In the genomic region with DNA sequence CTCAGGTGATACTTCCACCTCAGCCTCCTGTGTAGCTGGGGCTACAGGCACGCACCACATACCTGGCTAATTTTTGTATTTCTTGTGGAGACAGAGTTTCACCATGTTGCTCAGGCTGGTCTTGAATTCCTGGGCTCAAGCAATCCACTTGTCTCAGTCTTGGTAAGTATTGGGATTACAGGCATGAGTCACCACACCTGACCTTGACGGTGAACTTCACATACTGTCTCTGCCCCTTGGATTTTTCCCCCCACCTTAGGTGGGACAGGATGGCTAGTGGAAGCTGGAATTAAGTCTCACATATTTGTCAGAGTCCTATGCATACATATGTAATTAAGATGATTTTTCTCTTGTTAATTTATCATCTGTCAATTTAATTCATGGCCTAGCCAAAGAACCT, we compare ENCODE assay signal across 14 cellular contexts. TPM values are rescaled to one million over a fixed set of nuclear protein-coding genes. Genes with fewer than 3 reads are reported as not detected.
DNase-seq lines count a peak whose midpoint lies in the region; ATAC-seq and TF ChIP-seq lines count a peak whose summit lies in the region.
"Had no signal": no experiment of that assay in that cellular context is flagged by ENCODE, and none has a peak within 500 bp of the region (broad histone marks: within the 10 kb centered on the region; RNA-seq: fewer than 3 reads in every experiment).

No MANE protein-coding gene starts in this region.

- no peak for TF ChIP-seq CTCF in activated CD8-positive, alpha-beta T cell treated with anti-CD3 and anti-CD28 coated beads for 36 hours (IDR thresholded peaks at IDR 0.05)
- TF ChIP-seq CTCF in fibroblast of villous mesenchyme (IDR thresholded peaks at IDR 0.05; ENCODE audit: insufficient read depth, low read depth, low read length) (no peak), chondrocyte (IDR thresholded peaks at IDR 0.05) (no peak), gastroesophageal sphincter (IDR thresholded peaks at IDR 0.05) (no peak)

- peaks cover 4% of the 10 kb centered on the region for H3K27me3 Mint-ChIP-seq in activated CD8-positive, alpha-beta T cell treated with anti-CD3 and anti-CD28 coated beads for 36 hours
- peaks cover 3% of the 10 kb centered on the region for H3K27me3 Mint-ChIP-seq in chondrocyte (ENCODE audit: low read depth)

- H3K36me3 Mint-ChIP-seq in activated CD8-positive, alpha-beta T cell treated with anti-CD3 and anti-CD28 coated beads for 36 hours (ENCODE audit: low read depth), result peaks cover 9% of the 10 kb centered on the region
- peaks cover 4% of the 10 kb centered on the region for H3K36me3 Mint-ChIP-seq in chondrocyte (ENCODE audit: low read depth)
- H3K36me3 Mint-ChIP-seq: neural progenitor cell had no signal

- H3K4me1 ChIP-seq in ACC112 (ENCODE audit: control insufficient read depth, insufficient read depth, low read length, unreplicated experiment) (peaks cover 24% of the 10 kb centered on the region), gastroesophageal sphincter (no peaks in the 10 kb centered on the region)
- H3K4me1 ChIP-seq: testis had no signal

- no peaks in the 10 kb centered on the region for H3K79me2 ChIP-seq in ACC112 (ENCODE audit: control insufficient read depth, insufficient read depth, low read length, unreplicated experiment)

- no peak overlapping the region for H3K4me3 Mint-ChIP-seq in activated CD8-positive, alpha-beta T cell treated with anti-CD3 and anti-CD28 coated beads for 36 hours
- H3K4me3 Mint-ChIP-seq in chondrocyte (ENCODE audit: unreplicated experiment), result no peak overlapping the region
- H3K4me3 Mint-ChIP-seq: neural progenitor cell had no signal

- no peak overlapping the region for H3K4me3 ChIP-seq in ACC112 (ENCODE audit: low read depth, low read length)
- no peak overlapping the region for H3K4me3 ChIP-seq in fibroblast of villous mesenchyme (ENCODE audit: low read depth, low read length)
- no peak overlapping the region for H3K4me3 ChIP-seq in gastroesophageal sphincter
- H3K4me3 ChIP-seq: heart right ventricle, neural progenitor cell, testis had no signal

- no peak for TF ChIP-seq EP300 in gastroesophageal sphincter (IDR thresholded peaks at IDR 0.05)

- no peak for DNase-seq in activated CD8-positive, alpha-beta T cell treated with anti-CD3 and anti-CD28 coated beads for 36 hours
- DNase-seq in fibroblast of villous mesenchyme (ENCODE audit: low read depth) (peak; percentile 12), AG08396 (ENCODE audit: low spot score) (no peak), chondrocyte (ENCODE audit: low spot score) (no peak)
- DNase-seq: heart right ventricle, NCI-H1048, testis had no signal

- H3K27ac ChIP-seq in ACC112 (ENCODE audit: low read depth, low read length), result peak overlapping the region; percentile 73
- H3K27ac ChIP-seq in gastroesophageal sphincter, result no peak overlapping the region
- H3K27ac ChIP-seq: heart right ventricle, neural progenitor cell, testis had no signal

- TF ChIP-seq POLR2A in gastroesophageal sphincter (IDR thresholded peaks at IDR 0.05), result no peak

- ATAC-seq in GM21576 (IDR thresholded peaks at IDR 0.05; ENCODE audit: unreplicated experiment) (peak; percentile 7), HG03378 (IDR thresholded peaks at IDR 0.05; ENCODE audit: unreplicated experiment) (no peak), gastroesophageal sphincter (no peak)
- ATAC-seq in activated CD8-positive, alpha-beta T cell treated with anti-CD3 and anti-CD28 coated beads for 36 hours, result no peak
- ATAC-seq: heart right ventricle, Right ventricle myocardium inferior, sciatic nerve had no signal

- POLR2A ChIA-PET in activated CD8-positive, alpha-beta T cell treated with anti-CD3 and anti-CD28 coated beads for 36 hours (lab: Charles Lee), result no interaction called here

- H3K4me1 Mint-ChIP-seq in activated CD8-positive, alpha-beta T cell treated with anti-CD3 and anti-CD28 coated beads for 36 hours (ENCODE audit: low read depth), result peaks cover 28% of the 10 kb centered on the region
- H3K4me1 Mint-ChIP-seq in chondrocyte (ENCODE audit: low read depth), result peaks cover 8% of the 10 kb centered on the region
- H3K4me1 Mint-ChIP-seq: neural progenitor cell had no signal

- CTCF ChIA-PET in activated CD8-positive, alpha-beta T cell treated with anti-CD3 and anti-CD28 coated beads for 36 hours (lab: Charles Lee), result no interaction called here

- peaks cover 0 to 12% (median 0%) of the 10 kb centered on the region in 3 donors for H3K9me3 ChIP-seq in gastroesophageal sphincter
- H3K9me3 ChIP-seq: testis had no signal

- intact Hi-C loops in activated CD8-positive, alpha-beta T cell treated with anti-CD3 and anti-CD28 coated beads for 36 hours (cut with micrococcal nuclease), result no loop called here

- peak overlapping the region; percentile 76 for H2AFZ ChIP-seq in ACC112 (ENCODE audit: low read length, unreplicated experiment)
- H2AFZ ChIP-seq: neural progenitor cell had no signal

- H3K36me3 ChIP-seq in ACC112 (ENCODE audit: insufficient read depth, low read length) (no peaks in the 10 kb centered on the region), gastroesophageal sphincter (no peaks in the 10 kb centered on the region)
- H3K36me3 ChIP-seq: heart right ventricle, neural progenitor cell had no signal

- H3K27me3 ChIP-seq in ACC112 (ENCODE audit: insufficient read depth, low read length) (no peaks in the 10 kb centered on the region), gastroesophageal sphincter (no peaks in the 10 kb centered on the region)
- H3K27me3 ChIP-seq: heart right ventricle, neural progenitor cell, testis had no signal

- peak overlapping the region; percentile 73 for H3K27ac Mint-ChIP-seq in activated CD8-positive, alpha-beta T cell treated with anti-CD3 and anti-CD28 coated beads for 36 hours
- H3K27ac Mint-ChIP-seq in chondrocyte (ENCODE audit: unreplicated experiment), result no peak overlapping the region
- H3K27ac Mint-ChIP-seq: neural progenitor cell had no signal

- peaks cover 15% of the 10 kb centered on the region for H3K9me3 Mint-ChIP-seq in activated CD8-positive, alpha-beta T cell treated with anti-CD3 and anti-CD28 coated beads for 36 hours
- H3K9me3 Mint-ChIP-seq in chondrocyte (ENCODE audit: low read depth), result peaks cover 11% of the 10 kb centered on the region

- WGBS in gastroesophageal sphincter (ENCODE audit: low coverage in 1 of 2), 2 donors, result 93 to 100% methylated on average over 1 to 2 of the region's 2 CpGs

RNA-seq across cellular contexts. Expression of a gene that starts 20.9 kb away (rescaled TPM):
- total RNA-seq in activated CD8-positive, alpha-beta T cell treated with anti-CD3 and anti-CD28 coated beads for 36 hours, result 1 to 10 TPM; 6.4 to 9.3 TPM
- total RNA-seq in fibroblast of villous mesenchyme (20.9 and 35.8 TPM in 2 replicates), chondrocyte (14.3 to 18.1 TPM (median 15.6 TPM) in 3 replicates), gastroesophageal sphincter (10 to 100 TPM; 18.4 to 37.1 (median 18.8) TPM)

RNA-seq across cellular contexts. Expression of a gene that starts 43.8 kb away (rescaled TPM):
- 1 to 10 TPM; 3.5 to 4.9 TPM for total RNA-seq in activated CD8-positive, alpha-beta T cell treated with anti-CD3 and anti-CD28 coated beads for 36 hours
- total RNA-seq in fibroblast of villous mesenchyme (2.6 and 9.9 TPM in 2 replicates), chondrocyte (10.3 to 40.2 TPM (median 11.0 TPM) in 3 replicates), gastroesophageal sphincter (1 to 10 TPM; 2.0 to 5.7 (median 3.5) TPM)
